2 cellular contexts compared by ENCODE assay signal in genomic region chr6:42674343-42674742, GRCh38. TPM values are rescaled to one million over a fixed set of nuclear protein-coding genes. Genes with fewer than 3 reads are reported as not detected.
"Had no signal": no experiment of that assay in that cellular context is flagged by ENCODE, and none has a peak within 500 bp of the region (broad histone marks: within the 10 kb centered on the region; RNA-seq: fewer than 3 reads in every experiment).

No MANE protein-coding gene starts in this region.

RNA-seq across cellular contexts. Expression of gene PRPH2, which starts 48.1 kb away (rescaled TPM):
- total RNA-seq: neural crest cell, vagina had no signal
